ENCODE assay signal across 9 cellular contexts in genomic region chr2:224973112-224974016, GRCh38.
DNase-seq lines count a peak whose midpoint lies in the region; ATAC-seq and TF ChIP-seq lines count a peak whose summit lies in the region.
"Had no signal": no experiment of that assay in that cellular context is flagged by ENCODE, and none has a peak within 500 bp of the region (broad histone marks: within the 10 kb centered on the region; RNA-seq: fewer than 3 reads in every experiment).

No MANE protein-coding gene starts in this region.

- no peak overlapping the region for H3K9ac ChIP-seq in H9 (ENCODE audit: extremely low read depth, insufficient read length, low read length)

- H2BK120ac ChIP-seq in H9 (ENCODE audit: low read depth, low read length, poor library complexity, severe bottlenecking) = no peak overlapping the region

- no peak overlapping the region for H3K4me2 ChIP-seq in H9 (ENCODE audit: insufficient read depth, insufficient read length, low read length)

- no peaks in the 10 kb centered on the region for H3K36me3 Mint-ChIP-seq in brain
- H3K36me3 Mint-ChIP-seq in H9 (ENCODE audit: insufficient read depth in 1 of 3, low read depth in 3 of 3) = no peaks in the 10 kb centered on the region

- no peaks in the 10 kb centered on the region for H3K79me2 ChIP-seq in H9 (ENCODE audit: insufficient read depth, low read length)

- H3K27me3 Mint-ChIP-seq in brain (peaks cover 4% of the 10 kb centered on the region), H9 (ENCODE audit: low read depth) (no peaks in the 10 kb centered on the region; the same call in 1 of the 2 replicates)

- no peak overlapping the region for H4K91ac ChIP-seq in H9 (ENCODE audit: insufficient read length, low read depth, low read length)

- no peak overlapping the region for H4K5ac ChIP-seq in H9 (ENCODE audit: insufficient read length, low read depth, low read length)

- H3T11ph ChIP-seq in H9 (ENCODE audit: low read length) = no peak overlapping the region

- H3K4me3 ChIP-seq in retinal pigment epithelial cell (ENCODE audit: low read length) = no peak overlapping the region
- H3K4me3 ChIP-seq: cardiac muscle cell had no signal

- TF ChIP-seq CTCF in brain (conservative IDR thresholded peaks at IDR 0.05) = no peak
- no peak for TF ChIP-seq CTCF in retinal pigment epithelial cell (conservative IDR thresholded peaks at IDR 0.05; ENCODE audit: low read depth, low read length)
- TF ChIP-seq CTCF in H9 (conservative IDR thresholded peaks at IDR 0.05) = no peak

- no peak overlapping the region for H3K23ac ChIP-seq in H9 (ENCODE audit: insufficient read length, low read depth, low read length)

- no peak overlapping the region for H2BK15ac ChIP-seq in H9 (ENCODE audit: low read depth, low read length)

- no CpG with 5 or more reads among the region's 10 CpGs for WGBS in H9 (ENCODE audit: extremely low coverage, insufficient read length, low lambda C conversion rate)

- no peaks in the 10 kb centered on the region for H3K27me3 ChIP-seq in H9 (ENCODE audit: insufficient read depth, low read length)

- no peaks in the 10 kb centered on the region for H3K79me1 ChIP-seq in H9 (ENCODE audit: insufficient read depth, low read depth, low read length, poor library complexity, severe bottlenecking)

- H3K23me2 ChIP-seq in H9 (ENCODE audit: insufficient read length, low read depth, low read length, poor library complexity, severe bottlenecking) = no peaks in the 10 kb centered on the region

- no peak overlapping the region for H2BK20ac ChIP-seq in H9 (ENCODE audit: low read depth, low read length, poor library complexity, severe bottlenecking)

- H3K14ac ChIP-seq in H9 (ENCODE audit: insufficient read depth, low read length) = no peak overlapping the region; the same call in 1 of the 2 replicates

- H3K4me3 Mint-ChIP-seq in brain = peak overlapping the region in 1 of 5 experiments; percentile 53
- H3K4me3 Mint-ChIP-seq in H9 = no peak overlapping the region

- no peaks in the 10 kb centered on the region for H3K9me3 ChIP-seq in H9 (ENCODE audit: control insufficient read depth, low read depth, low read length)

- H2AK5ac ChIP-seq in H9 (ENCODE audit: insufficient read length, low read length) = no peak overlapping the region

- no peaks in the 10 kb centered on the region for H3K4me1 ChIP-seq in H9 (ENCODE audit: insufficient read depth, low read length)

- H3K18ac ChIP-seq in H9 (ENCODE audit: insufficient read length, low read depth, low read length) = no peak overlapping the region

- H3K9me3 Mint-ChIP-seq in brain = no peaks in the 10 kb centered on the region
- no peaks in the 10 kb centered on the region for H3K9me3 Mint-ChIP-seq in H9

- DNase-seq in retinal pigment epithelial cell (ENCODE audit: low read depth) = peak; percentile 66
- no peak for DNase-seq in stimulated activated CD4-positive, alpha-beta T cell treated with anti-CD3 and anti-CD28 coated beads, Interleukin-2, amount 100 ng/mL, for 48 hours
- DNase-seq in activated effector memory CD4-positive, alpha-beta T cell treated with anti-CD3 and anti-CD28 coated beads, Interleukin-2, amount 50 U/mL, for 16 hours = no peak
- DNase-seq in kidney glomerular epithelial cell (lab: John Stamatoyannopoulos, UW) = no peak
- DNase-seq in H9 = no peak

- no peak overlapping the region for H2AFZ ChIP-seq in H9 (ENCODE audit: low read length)

- H2BK5ac ChIP-seq in H9 (ENCODE audit: insufficient read length, low read length) = no peak overlapping the region

- peak; percentile 42 for ATAC-seq in GM18867 (IDR thresholded peaks at IDR 0.05; ENCODE audit: unreplicated experiment)
- ATAC-seq in HG03432 (IDR thresholded peaks at IDR 0.05; ENCODE audit: unreplicated experiment) = peak; percentile 47

- H3K56ac ChIP-seq in H9 (ENCODE audit: insufficient read length, low read depth, low read length) = no peak overlapping the region

- no peaks in the 10 kb centered on the region for H4K20me1 ChIP-seq in H9 (ENCODE audit: control insufficient read depth, insufficient read depth, insufficient read length)

- H3K27ac ChIP-seq in H9 (ENCODE audit: insufficient read length, low read depth, low read length) = no peak overlapping the region
- H3K27ac ChIP-seq: cardiac muscle cell had no signal

- H3K27ac Mint-ChIP-seq in brain = peak overlapping the region in 3 of 5 experiments; percentile 27 to 48 (median 34)
- no peak overlapping the region for H3K27ac Mint-ChIP-seq in H9

- H2BK12ac ChIP-seq in H9 (ENCODE audit: insufficient read length, low read depth, low read length) = no peak overlapping the region

- no peak overlapping the region for H4K8ac ChIP-seq in H9 (replicated peaks; ENCODE audit: insufficient read length, low read depth, low read length)

- H3K4me1 Mint-ChIP-seq in brain (peaks cover 32% of the 10 kb centered on the region), H9 (peaks cover 3 to 4% of the 10 kb centered on the region in 2 experiments; a peak in 2 of 4 replicates)

- H3K4ac ChIP-seq in H9 (ENCODE audit: low read depth, low read length) = no peak overlapping the region

Comparison
In these comparisons a context has a peak if more than half of its experiments do, and no peak if none do; other contexts are left out.
1. H3K27ac Mint-ChIP-seq: peak in brain (3 of 5); none in H9 (0 of 3).